ENCODE assay signal across 8 cellular contexts in genomic region chr1:229848762-229849677, GRCh38.
A peak's percentile ranks its signal among the peaks of the same experiment; 100 is the strongest.
DNase-seq lines count a peak whose midpoint lies in the region; ATAC-seq and TF ChIP-seq lines count a peak whose summit lies in the region.

No MANE protein-coding gene starts in this region.

- CTCF ChIA-PET in AG04450 (lab: Charles Lee) = interaction anchor here (0.6 to 1.8 kb wide), 7 partner anchors 12 to 395 kb away, joined by 3 to 5 read pairs (median 3); no protein-coding TSS in a partner anchor

- no peak overlapping the region for H3K27ac ChIP-seq in AG04450 (ENCODE audit: low read depth, low read length)
- H3K27ac ChIP-seq in endodermal cell (ENCODE audit: low read depth, low read length) = no peak overlapping the region
- no peak overlapping the region for H3K27ac ChIP-seq in gastrocnemius medialis

- POLR2A ChIA-PET in AG04450 (lab: Yijun Ruan, JAX) = no interaction called here

- H3K36me3 Mint-ChIP-seq in endodermal cell (ENCODE audit: low read depth) = no peaks in the 10 kb centered on the region
- H3K36me3 Mint-ChIP-seq in activated CD4-positive, alpha-beta T cell treated with anti-CD3 and anti-CD28 coated beads, Interleukin-2, amount 10 ng/mL, durations not matched to agents 24 days and 14 days (ENCODE audit: low read depth) = no peaks in the 10 kb centered on the region

- DNase-seq in AG04450 (ENCODE audit: low read depth, low spot score) = no peak
- DNase-seq in GM13976 (ENCODE audit: low spot score) = peak; percentile 36
- DNase-seq in NCI-H774 (lab: John Stamatoyannopoulos, UW) = peak; percentile 45
- peak; percentile 70 for DNase-seq in endodermal cell
- no peak for DNase-seq in gastrocnemius medialis
- DNase-seq in MG63 = no peak
- no peak for DNase-seq in activated CD4-positive, alpha-beta T cell treated with anti-CD3 and anti-CD28 coated beads, Interleukin-2, amount 10 ng/mL, durations not matched to agents 24 days and 14 days

- no peaks in the 10 kb centered on the region for H3K36me3 ChIP-seq in endodermal cell (ENCODE audit: control insufficient read depth, insufficient read depth, low read length)
- no peaks in the 10 kb centered on the region for H3K36me3 ChIP-seq in gastrocnemius medialis
- no peaks in the 10 kb centered on the region for H3K36me3 ChIP-seq in MG63

- TF ChIP-seq CTCF in AG04450 (IDR thresholded peaks at IDR 0.05; ENCODE audit: low read depth, low read length) = peak; percentile 57
- peak; percentile 43 for TF ChIP-seq CTCF in GM13976 (IDR thresholded peaks at IDR 0.05; ENCODE audit: borderline replicate concordance, control extremely low read depth, extremely low read depth, insufficient read depth, missing control alignments)
- TF ChIP-seq CTCF in endodermal cell (conservative IDR thresholded peaks at IDR 0.05) = peak; percentile 86
- peak in 3 of 5 experiments; percentile 16 to 48 (median 40) for TF ChIP-seq CTCF in gastrocnemius medialis (IDR thresholded peaks at IDR 0.05 in 4 of 5, conservative IDR thresholded peaks at IDR 0.05 in 1 of 5)

- peaks cover 17% of the 10 kb centered on the region for H3K27me3 Mint-ChIP-seq in endodermal cell (ENCODE audit: insufficient read depth)
- H3K27me3 Mint-ChIP-seq in activated CD4-positive, alpha-beta T cell treated with anti-CD3 and anti-CD28 coated beads, Interleukin-2, amount 10 ng/mL, durations not matched to agents 24 days and 14 days = peaks cover 10% of the 10 kb centered on the region

- H3K9ac ChIP-seq in endodermal cell (ENCODE audit: extremely low read depth, low read length, poor library complexity, severe bottlenecking) = no peak overlapping the region

- H3K4me1 ChIP-seq in endodermal cell (ENCODE audit: control insufficient read depth, insufficient read depth, low read length) = no peaks in the 10 kb centered on the region
- peaks cover 17 to 19% of the 10 kb centered on the region in 2 donors for H3K4me1 ChIP-seq in gastrocnemius medialis

- ATAC-seq in gastrocnemius medialis (no peak), GM19351 (IDR thresholded peaks at IDR 0.05; ENCODE audit: unreplicated experiment) (no peak)

- H3K9me3 ChIP-seq in AG04450 (ENCODE audit: control insufficient read depth, insufficient read depth, low read length) (no peaks in the 10 kb centered on the region), endodermal cell (ENCODE audit: control insufficient read depth, low read length) (no peaks in the 10 kb centered on the region), gastrocnemius medialis (no peaks in the 10 kb centered on the region), MG63 (no peaks in the 10 kb centered on the region)

- TF ChIP-seq POLR2A in gastrocnemius medialis (IDR thresholded peaks at IDR 0.05) = no peak

- H3K4me3 Mint-ChIP-seq in endodermal cell = no peak overlapping the region
- no peak overlapping the region for H3K4me3 Mint-ChIP-seq in activated CD4-positive, alpha-beta T cell treated with anti-CD3 and anti-CD28 coated beads, Interleukin-2, amount 10 ng/mL, durations not matched to agents 24 days and 14 days

- H3K9me3 Mint-ChIP-seq in endodermal cell = no peaks in the 10 kb centered on the region
- H3K9me3 Mint-ChIP-seq in activated CD4-positive, alpha-beta T cell treated with anti-CD3 and anti-CD28 coated beads, Interleukin-2, amount 10 ng/mL, durations not matched to agents 24 days and 14 days = no peaks in the 10 kb centered on the region

- no peaks in the 10 kb centered on the region for H3K4me1 Mint-ChIP-seq in endodermal cell
- no peaks in the 10 kb centered on the region for H3K4me1 Mint-ChIP-seq in activated CD4-positive, alpha-beta T cell treated with anti-CD3 and anti-CD28 coated beads, Interleukin-2, amount 10 ng/mL, durations not matched to agents 24 days and 14 days

- in situ Hi-C loops in GM13976 (cut with MboI; ENCODE audit: low sequenced_read_pairs, unreplicated experiment) (no loop called here), gastrocnemius medialis (cut with MboI; ENCODE audit: low sequenced_read_pairs in 4 of 4) (loop anchor here in 2 of 4 donors (5.0 to 10.0 kb wide), 3 partner anchors 46 to 366 kb away; no protein-coding TSS in a partner anchor)

- H3K27me3 ChIP-seq in AG04450 (ENCODE audit: control insufficient read depth, insufficient read depth, low read length) = no peaks in the 10 kb centered on the region
- H3K27me3 ChIP-seq in endodermal cell (ENCODE audit: control insufficient read depth, insufficient read depth, low read length, poor library complexity, severe bottlenecking) = peaks cover 25% of the 10 kb centered on the region
- no peaks in the 10 kb centered on the region for H3K27me3 ChIP-seq in gastrocnemius medialis
- no peaks in the 10 kb centered on the region for H3K27me3 ChIP-seq in MG63

- 78 to 83% methylated on average over 7 to 9 of the region's 9 CpGs for WGBS in endodermal cell (ENCODE audit: insufficient coverage in 1 of 2, insufficient read length in 1 of 2), 2 experiments

- no peak overlapping the region for H3K27ac Mint-ChIP-seq in endodermal cell
- no peak overlapping the region for H3K27ac Mint-ChIP-seq in activated CD4-positive, alpha-beta T cell treated with anti-CD3 and anti-CD28 coated beads, Interleukin-2, amount 10 ng/mL, durations not matched to agents 24 days and 14 days

- intact Hi-C loops in gastrocnemius medialis (cut with DNase I; ENCODE audit: low total_unique reads) = loop anchor here (10.0 kb wide), 2 partner anchors 106 to 294 kb away; partner anchors contain the start of gene ABCB10
- intact Hi-C loops in activated CD4-positive, alpha-beta T cell treated with anti-CD3 and anti-CD28 coated beads, Interleukin-2, amount 10 ng/mL, durations not matched to agents 24 days and 14 days (cut with micrococcal nuclease) = loop anchor here (10.0 kb wide), 1 partner anchor 184 kb away; no protein-coding TSS in a partner anchor

- no peak overlapping the region for H3K4me3 ChIP-seq in AG04450 (ENCODE audit: low read depth, low read length)
- H3K4me3 ChIP-seq in endodermal cell (ENCODE audit: low read length) = no peak overlapping the region
- H3K4me3 ChIP-seq in gastrocnemius medialis = no peak overlapping the region
- no peak overlapping the region for H3K4me3 ChIP-seq in MG63

Comparison
In these comparisons a context has a peak if more than half of its experiments do, and no peak if none do; other contexts are left out.
1. DNase-seq: peak in GM13976 (single experiment), NCI-H774 (single experiment) and endodermal cell (single experiment); none in AG04450 (single experiment), gastrocnemius medialis (0 of 2), MG63 (single experiment) and activated CD4-positive, alpha-beta T cell treated with anti-CD3 and anti-CD28 coated beads, Interleukin-2, amount 10 ng/mL, durations not matched to agents 24 days and 14 days (single experiment).
2. Peak in every context shown above with its lines, with median percentiles within 50 percentile points of each other: CTCF ChIP-seq.